ENCODE assay signal across 20 cellular contexts in the genomic region with DNA sequence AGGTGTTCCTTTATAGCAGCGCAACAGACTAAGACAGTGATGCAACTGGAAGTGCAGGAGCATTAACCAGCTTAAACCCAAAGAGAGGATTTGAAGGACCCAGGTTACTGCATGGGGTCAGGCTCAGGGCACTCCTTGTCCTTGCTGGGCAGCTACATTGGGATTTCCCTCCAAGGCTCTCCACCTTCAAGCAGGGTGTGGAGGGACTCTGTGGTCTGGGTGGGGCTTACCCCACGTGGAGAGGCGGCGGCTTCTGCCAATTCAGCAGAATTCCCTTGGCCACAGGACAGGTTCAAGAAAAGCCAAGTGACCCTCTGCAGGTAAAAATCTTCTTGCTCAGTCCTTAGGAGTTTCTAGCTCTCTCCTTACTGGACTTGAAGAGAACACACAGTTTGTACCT. TPM values are rescaled to one million over a fixed set of nuclear protein-coding genes. Genes with fewer than 3 reads are reported as not detected.
A peak's percentile ranks its signal among the peaks of the same experiment; 100 is the strongest.
DNase-seq lines count a peak whose midpoint lies in the region; ATAC-seq, FAIRE-seq and TF ChIP-seq lines count a peak whose summit lies in the region.
"Had no signal": no experiment of that assay in that cellular context is flagged by ENCODE, and none has a peak within 500 bp of the region (broad histone marks: within the 10 kb centered on the region; RNA-seq: fewer than 3 reads in every experiment).

No MANE protein-coding gene starts in this region.

- H3K4me1 Mint-ChIP-seq in activated CD8-positive, alpha-beta memory T cell treated with anti-CD3 and anti-CD28 coated beads, Interleukin-2, amount 10 ng/mL, durations not matched to agents 7 days and 5 days = peaks cover 63% of the 10 kb centered on the region
- peaks cover 11% of the 10 kb centered on the region for H3K4me1 Mint-ChIP-seq in neural crest cell
- peaks cover 41% of the 10 kb centered on the region for H3K4me1 Mint-ChIP-seq in activated T-helper 2 cell treated with anti-CD3 and anti-CD28 coated beads, Interferon-gamma antibody, Interleukin-2, Interleukin-4, amounts not matched to agents 10 μg/mL and 5 μg/mL and 100 μg/mL, durations not matched to agents 14 hours and 24 hours and 36 hours (ENCODE audit: low read depth)

- H3K27me3 ChIP-seq in K562 (ENCODE audit: control insufficient read depth in 2 of 2, insufficient read depth in 2 of 2, low read length in 2 of 2) (no peaks in the 10 kb centered on the region), mammary epithelial cell (ENCODE audit: insufficient read depth, low read length) (no peaks in the 10 kb centered on the region)
- H3K27me3 ChIP-seq: BE2C had no signal

- H3K36me3 Mint-ChIP-seq in activated CD8-positive, alpha-beta memory T cell treated with anti-CD3 and anti-CD28 coated beads, Interleukin-2, amount 10 ng/mL, durations not matched to agents 7 days and 5 days = peaks cover 63% of the 10 kb centered on the region
- H3K36me3 Mint-ChIP-seq in neural crest cell (ENCODE audit: low read depth) = peaks cover 20% of the 10 kb centered on the region
- peaks cover 83% of the 10 kb centered on the region for H3K36me3 Mint-ChIP-seq in activated T-helper 2 cell treated with anti-CD3 and anti-CD28 coated beads, Interferon-gamma antibody, Interleukin-2, Interleukin-4, amounts not matched to agents 10 μg/mL and 5 μg/mL and 100 μg/mL, durations not matched to agents 14 hours and 24 hours and 36 hours (ENCODE audit: low read depth)

- intact Hi-C loops in K562 (cut with micrococcal nuclease) = no loop called here
- intact Hi-C loops in activated T-helper 2 cell treated with anti-CD3 and anti-CD28 coated beads, Interferon-gamma antibody, Interleukin-2, Interleukin-4, amounts not matched to agents 10 μg/mL and 5 μg/mL and 100 μg/mL, durations not matched to agents 14 hours and 24 hours and 36 hours (cut with micrococcal nuclease) = no loop called here
- intact Hi-C loops in mammary epithelial cell (cut with micrococcal nuclease) = no loop called here

- TF ChIP-seq POLR2A in K562 (conservative IDR thresholded peaks at IDR 0.05) = no peak

- no peak overlapping the region for H3K9ac ChIP-seq in K562 (ENCODE audit: insufficient read depth in 1 of 2, low read depth in 2 of 2, low read length in 2 of 2)
- H3K9ac ChIP-seq in mammary epithelial cell (ENCODE audit: insufficient read depth, low read length) = no peak overlapping the region

- TF ChIP-seq EP300 in K562 (IDR thresholded peaks at IDR 0.05; ENCODE audit: low read length) = no peak

- peaks cover 7% of the 10 kb centered on the region for H3K9me3 Mint-ChIP-seq in activated CD8-positive, alpha-beta memory T cell treated with anti-CD3 and anti-CD28 coated beads, Interleukin-2, amount 10 ng/mL, durations not matched to agents 7 days and 5 days (ENCODE audit: low read depth)
- H3K9me3 Mint-ChIP-seq in neural crest cell = no peaks in the 10 kb centered on the region
- peaks cover 6% of the 10 kb centered on the region for H3K9me3 Mint-ChIP-seq in activated T-helper 2 cell treated with anti-CD3 and anti-CD28 coated beads, Interferon-gamma antibody, Interleukin-2, Interleukin-4, amounts not matched to agents 10 μg/mL and 5 μg/mL and 100 μg/mL, durations not matched to agents 14 hours and 24 hours and 36 hours
- H3K9me3 Mint-ChIP-seq: H9 had no signal

- H3K4me3 Mint-ChIP-seq in activated CD8-positive, alpha-beta memory T cell treated with anti-CD3 and anti-CD28 coated beads, Interleukin-2, amount 10 ng/mL, durations not matched to agents 7 days and 5 days = no peak overlapping the region
- no peak overlapping the region for H3K4me3 Mint-ChIP-seq in neural crest cell
- H3K4me3 Mint-ChIP-seq in activated T-helper 2 cell treated with anti-CD3 and anti-CD28 coated beads, Interferon-gamma antibody, Interleukin-2, Interleukin-4, amounts not matched to agents 10 μg/mL and 5 μg/mL and 100 μg/mL, durations not matched to agents 14 hours and 24 hours and 36 hours (ENCODE audit: low read depth) = no peak overlapping the region
- H3K4me3 Mint-ChIP-seq: H9 had no signal

- H3K9me3 ChIP-seq in K562 (replicated peaks; ENCODE audit: control insufficient read depth, insufficient read depth, low read depth, low read length) (no peaks in the 10 kb centered on the region), mammary epithelial cell (replicated peaks; ENCODE audit: insufficient read depth, low read length) (no peaks in the 10 kb centered on the region)
- H3K9me3 ChIP-seq: BE2C had no signal

- H3K4me2 ChIP-seq in K562 (ENCODE audit: insufficient read depth, low read length) (no peak overlapping the region), mammary epithelial cell (ENCODE audit: insufficient read depth, low read depth, low read length) (no peak overlapping the region)

- no peak overlapping the region for H2AFZ ChIP-seq in K562 (ENCODE audit: low read depth, low read length)
- no peak overlapping the region for H2AFZ ChIP-seq in mammary epithelial cell (ENCODE audit: low read depth, low read length)

- H3K4me3 ChIP-seq in K562 (no peak overlapping the region), mammary epithelial cell (replicated peaks in 1 of 3; ENCODE audit: insufficient read depth in 1 of 3, low read depth in 2 of 3, low read length in 3 of 3) (no peak overlapping the region)

- H3K36me3 ChIP-seq in K562 (ENCODE audit: control insufficient read depth, insufficient read depth, low read length) = peaks cover 86% of the 10 kb centered on the region
- H3K36me3 ChIP-seq in mammary epithelial cell (ENCODE audit: insufficient read depth, low read length) = peaks cover 9% of the 10 kb centered on the region

- peak overlapping the region; percentile 8 for H3K27ac Mint-ChIP-seq in activated CD8-positive, alpha-beta memory T cell treated with anti-CD3 and anti-CD28 coated beads, Interleukin-2, amount 10 ng/mL, durations not matched to agents 7 days and 5 days
- H3K27ac Mint-ChIP-seq in neural crest cell (ENCODE audit: unreplicated experiment) = peak overlapping the region; percentile 76
- H3K27ac Mint-ChIP-seq in activated T-helper 2 cell treated with anti-CD3 and anti-CD28 coated beads, Interferon-gamma antibody, Interleukin-2, Interleukin-4, amounts not matched to agents 10 μg/mL and 5 μg/mL and 100 μg/mL, durations not matched to agents 14 hours and 24 hours and 36 hours = no peak overlapping the region
- H3K27ac Mint-ChIP-seq: H9 had no signal

- CTCF ChIA-PET in activated CD8-positive, alpha-beta memory T cell treated with anti-CD3 and anti-CD28 coated beads, Interleukin-2, amount 10 ng/mL, durations not matched to agents 7 days and 5 days (lab: Charles Lee) = interaction anchor here (0.8 kb wide), 1 partner anchor 10 kb away, joined by 3 read pairs; no protein-coding TSS in a partner anchor
- CTCF ChIA-PET in RWPE1 (lab: Yijun Ruan, JAX) = no interaction called here
- CTCF ChIA-PET in K562 (lab: Yijun Ruan, JAX; ENCODE audit: low intra/inter-chr PET ratio) = no interaction called here
- CTCF ChIA-PET in mammary epithelial cell (lab: Charles Lee; ENCODE audit: low non-redundant PET) = no interaction called here

- POLR2A ChIA-PET in RWPE1 (lab: Yijun Ruan, JAX; ENCODE audit: low non-redundant PET) (no interaction called here), K562 (lab: Yijun Ruan, JAX) (no interaction called here)

- H3K4me1 ChIP-seq in K562 (replicated peaks in 1 of 2; ENCODE audit: control insufficient read depth in 2 of 2, insufficient read depth in 2 of 2, low read length in 2 of 2) = peaks cover 0 to 3% of the 10 kb centered on the region in 2 experiments; a peak in 1 of 5 replicates
- H3K4me1 ChIP-seq in mammary epithelial cell (ENCODE audit: insufficient read depth, low read length) = peaks cover 11% of the 10 kb centered on the region

- H3K79me2 ChIP-seq in K562 (ENCODE audit: control insufficient read depth, insufficient read depth, low read length) (peaks cover 75% of the 10 kb centered on the region), mammary epithelial cell (ENCODE audit: insufficient read depth, low read length) (peaks cover 95% of the 10 kb centered on the region)

- 77% methylated on average over 4 of the region's 4 CpGs for WGBS in K562 (ENCODE audit: insufficient coverage, low coverage, missing lambda C conversion rate)
- WGBS in mammary epithelial cell (ENCODE audit: low coverage, missing lambda C conversion rate) = 88% methylated on average over 3 of the region's 4 CpGs

- TF ChIP-seq CTCF in RWPE1 (conservative IDR thresholded peaks at IDR 0.05; ENCODE audit: low read depth) (no peak), K562 (IDR thresholded peaks at IDR 0.05 in 2 of 3, conservative IDR thresholded peaks at IDR 0.05 in 1 of 3; ENCODE audit: insufficient read depth in 2 of 3, low read depth in 1 of 3, low read length in 3 of 3) (no peak), neural crest cell (conservative IDR thresholded peaks at IDR 0.05) (no peak), mammary epithelial cell (conservative IDR thresholded peaks at IDR 0.05 in 1 of 2, IDR thresholded peaks at IDR 0.05 in 1 of 2; ENCODE audit: extremely low read depth in 1 of 2, insufficient read depth in 1 of 2, low read depth in 1 of 2, low read length in 2 of 2) (no peak)

- no peak for FAIRE-seq in K562 (lab: Jason Lieb, UNC)
- FAIRE-seq: RCC 7860 had no signal

- H3K27me3 Mint-ChIP-seq in activated CD8-positive, alpha-beta memory T cell treated with anti-CD3 and anti-CD28 coated beads, Interleukin-2, amount 10 ng/mL, durations not matched to agents 7 days and 5 days = no peaks in the 10 kb centered on the region
- no peaks in the 10 kb centered on the region for H3K27me3 Mint-ChIP-seq in neural crest cell (ENCODE audit: low read depth)
- no peaks in the 10 kb centered on the region for H3K27me3 Mint-ChIP-seq in activated T-helper 2 cell treated with anti-CD3 and anti-CD28 coated beads, Interferon-gamma antibody, Interleukin-2, Interleukin-4, amounts not matched to agents 10 μg/mL and 5 μg/mL and 100 μg/mL, durations not matched to agents 14 hours and 24 hours and 36 hours (ENCODE audit: low read depth)
- H3K27me3 Mint-ChIP-seq: CD4-positive, CD25-positive, alpha-beta regulatory T cell had no signal

- dilution Hi-C loops in mammary epithelial cell (cut with HindIII; ENCODE audit: low sequenced_read_pairs) = no loop called here

- no peak for ATAC-seq in activated CD8-positive, alpha-beta memory T cell treated with anti-CD3 and anti-CD28 coated beads, Interleukin-2, amount 10 ng/mL, durations not matched to agents 7 days and 5 days
- ATAC-seq in K562 = peak; percentile 46; the same call in 2 of the 3 replicates
- ATAC-seq: Right ventricle myocardium inferior had no signal

- no peak for TF ChIP-seq RAD21 in K562 (CRISPR knock-in tag; conservative IDR thresholded peaks at IDR 0.05 in 1 of 2, IDR thresholded peaks at IDR 0.05 in 1 of 2)

- BruUV-seq in K562 (replicated peaks; lab: Mats Ljungman, UMichigan) (no TSS peak), mammary epithelial cell (replicated peaks; lab: Mats Ljungman, UMichigan) (no TSS peak)

- H3K9me1 ChIP-seq in K562 (ENCODE audit: control insufficient read depth, insufficient read depth, low read length) = no peaks in the 10 kb centered on the region

- peaks cover 4% of the 10 kb centered on the region; the same call in 1 of the 2 replicates for H4K20me1 ChIP-seq in K562 (replicated peaks; ENCODE audit: control insufficient read depth, insufficient read depth, low read length)
- no peaks in the 10 kb centered on the region for H4K20me1 ChIP-seq in mammary epithelial cell (ENCODE audit: insufficient read depth, low read length)

- in situ Hi-C loops in K562 (cut with MboI) (no loop called here), mammary epithelial cell (cut with MboI; ENCODE audit: low sequenced_read_pairs in 2 of 2) (no loop called here)

- peak overlapping the region; percentile 15; the same call in 1 of the 2 replicates for H3K27ac ChIP-seq in RWPE1
- no peak overlapping the region for H3K27ac ChIP-seq in K562 (ENCODE audit: extremely low read depth, low read depth, low read length)
- no peak overlapping the region for H3K27ac ChIP-seq in mammary epithelial cell (ENCODE audit: insufficient read depth, low read depth, low read length)

- no peak for DNase-seq in activated CD8-positive, alpha-beta memory T cell treated with anti-CD3 and anti-CD28 coated beads, Interleukin-2, amount 10 ng/mL, durations not matched to agents 7 days and 5 days
- no peak for DNase-seq in activated CD8-positive, alpha-beta memory T cell treated with anti-CD3 and anti-CD28 coated beads for 24 hours
- DNase-seq in RWPE1 (ENCODE audit: low spot score) (no peak), K562 (ENCODE audit: extremely low read depth in 1 of 4, low spot score in 3 of 4) (no peak), neural crest cell (ENCODE audit: low read depth, low spot score) (no peak), DMS153 treated with DMSO at 0.1 percent for 48 hours (lab: John Stamatoyannopoulos, UW; ENCODE audit: unreplicated experiment) (no peak), mammary epithelial cell (no peak)
- DNase-seq in activated T-helper 2 cell treated with anti-CD3 and anti-CD28 coated beads, Interferon-gamma antibody, Interleukin-2, Interleukin-4, amounts not matched to agents 10 μg/mL and 5 μg/mL and 100 μg/mL, durations not matched to agents 14 hours and 24 hours and 36 hours (ENCODE audit: low spot score) = no peak
- DNase-seq: BE2C; CD4-positive, CD25-positive, alpha-beta regulatory T cell; DMS79; H9; KBM-7; NCI-H1694 treated with DMSO at 0.1 percent for 48 hours; NCI-H2081 treated with DMSO at 0.1 percent for 48 hours; NCI-H2171 treated with DMSO at 0.1 percent for 48 hours; NCI-H526; OCI-M1 had no signal

RNA-seq across cellular contexts. Expression of a gene that starts 6.5 kb away (rescaled TPM):
- 10 to 100 TPM; 49.1 to 50.4 TPM for total RNA-seq in activated CD8-positive, alpha-beta memory T cell treated with anti-CD3 and anti-CD28 coated beads, Interleukin-2, amount 10 ng/mL, durations not matched to agents 7 days and 5 days
- total RNA-seq in K562 (2011; cell fraction: chromatin; rRNA removed; ENCODE audit: low replicate concordance) = 24.0 and 28.8 TPM in 2 replicates
- total RNA-seq in K562 (2011; cell fraction: nucleolus; rRNA removed) = 15.3 and 16.3 TPM in 2 replicates
- 18.6 and 20.9 TPM in 2 replicates for total RNA-seq in K562 (2011; cell fraction: nucleoplasm; rRNA removed)
- 41.9 and 58.6 TPM in 2 replicates for total RNA-seq in K562 (2014; rRNA removed)
- total RNA-seq in K562 (2014; rRNA removed; fragmentation: Illumina TruSeq; extraction: Trizol) = 43.4 and 46.4 TPM in 2 replicates
- total RNA-seq in K562 (2015; rRNA removed; fragmentation: Illumina TruSeq; extraction: Trizol) = 49.7 and 49.8 TPM in 2 replicates
- 66.6 and 66.7 TPM in 2 replicates for total RNA-seq in K562 (2021)
- 20.4 and 21.4 TPM in 2 replicates for polyA plus RNA-seq in K562 (2011; rRNA removed)
- 14.2 and 16.4 TPM in 2 replicates for polyA plus RNA-seq in K562 (2011; cell fraction: cytosol; rRNA removed)
- polyA plus RNA-seq in K562 (2011; cell fraction: nucleus; rRNA removed) = 18.5 and 23.6 TPM in 2 replicates
- 20.2 and 31.0 TPM in 2 replicates for polyA plus RNA-seq in K562 (2012)
- 48.4 and 49.4 TPM in 2 replicates for polyA plus RNA-seq in K562 (2014; fragmentation: Illumina TruSeq; extraction: Trizol)
- polyA plus RNA-seq in K562 (2014; fragmentation: Nextera tagmentation; extraction: Ambion mirVana) = 1 to 10 TPM; 6.8 to 8.0 TPM
- polyA plus RNA-seq in K562 (2014; rRNA removed) = 31.3 and 33.1 TPM in 2 replicates
- polyA minus RNA-seq in K562 (2011; rRNA and poly(A)+ RNA removed) = 32.2 and 37.5 TPM in 2 replicates
- 30.1 and 30.8 TPM in 2 replicates for polyA minus RNA-seq in K562 (2011; cell fraction: cytosol; rRNA and poly(A)+ RNA removed)
- polyA minus RNA-seq in K562 (2011; cell fraction: nucleus; rRNA and poly(A)+ RNA removed) = 8.1 and 12.1 TPM in 2 replicates
- total RNA-seq in neural crest cell = 68.8 and 70.4 TPM in 2 replicates
- total RNA-seq in activated T-helper 2 cell treated with anti-CD3 and anti-CD28 coated beads, Interferon-gamma antibody, Interleukin-2, Interleukin-4, amounts not matched to agents 10 μg/mL and 5 μg/mL and 100 μg/mL, durations not matched to agents 14 hours and 24 hours and 36 hours = 63.5 and 66.2 TPM in 2 replicates
- 10 to 100 TPM; 26.7 to 36.6 TPM for total RNA-seq in mammary epithelial cell
- 21.4 TPM for polyA plus RNA-seq in mammary epithelial cell
- polyA minus RNA-seq in mammary epithelial cell = 41.7 TPM

RNA-seq across cellular contexts. Expression of a gene that starts 6.6 kb away (rescaled TPM):
- under 1 TPM; 0.21 to 0.47 TPM for total RNA-seq in activated CD8-positive, alpha-beta memory T cell treated with anti-CD3 and anti-CD28 coated beads, Interleukin-2, amount 10 ng/mL, durations not matched to agents 7 days and 5 days
- total RNA-seq in K562 (2011; cell fraction: chromatin; rRNA removed; ENCODE audit: low replicate concordance) = 0.56 and 0.69 TPM in 2 replicates
- total RNA-seq in K562 (2011; cell fraction: nucleolus; rRNA removed) = 0.17 and 0.39 TPM in 2 replicates
- total RNA-seq in K562 (2011; cell fraction: nucleoplasm; rRNA removed) = 0.29 and 0.61 TPM in 2 replicates
- 0.20 TPM in 1 of 2 replicates, not detected in the other for total RNA-seq in K562 (2014; rRNA removed)
- 0.19 and 0.22 TPM in 2 replicates for total RNA-seq in K562 (2014; rRNA removed; fragmentation: Illumina TruSeq; extraction: Trizol)
- total RNA-seq in K562 (2015; rRNA removed; fragmentation: Illumina TruSeq; extraction: Trizol) = 0.18 and 0.23 TPM in 2 replicates
- total RNA-seq in K562 (2021) = 0.22 and 0.55 TPM in 2 replicates
- polyA plus RNA-seq in K562 (2011; rRNA removed) = 0.20 and 0.30 TPM in 2 replicates
- 0.34 TPM in 2 replicates for polyA plus RNA-seq in K562 (2011; cell fraction: cytosol; rRNA removed)
- polyA plus RNA-seq in K562 (2011; cell fraction: nucleus; rRNA removed) = 0.18 and 0.38 TPM in 2 replicates
- polyA plus RNA-seq in K562 (2012) = 0.18 and 0.21 TPM in 2 replicates
- 0.12 TPM in 1 of 2 replicates, not detected in the other for polyA plus RNA-seq in K562 (2014; fragmentation: Illumina TruSeq; extraction: Trizol)
- under 1 TPM in 1 of 2 experiments, not detected in 1; 0.04 TPM for polyA plus RNA-seq in K562 (2014; fragmentation: Nextera tagmentation; extraction: Ambion mirVana)
- 0.53 and 0.57 TPM in 2 replicates for polyA plus RNA-seq in K562 (2014; rRNA removed)
- polyA minus RNA-seq in K562 (2011; rRNA and poly(A)+ RNA removed) = 0.11 and 0.12 TPM in 2 replicates
- not detected in 2 replicates for polyA minus RNA-seq in K562 (2011; cell fraction: cytosol; rRNA and poly(A)+ RNA removed)
- 0.22 and 0.27 TPM in 2 replicates for polyA minus RNA-seq in K562 (2011; cell fraction: nucleus; rRNA and poly(A)+ RNA removed)
- total RNA-seq in neural crest cell = 2.3 and 2.5 TPM in 2 replicates
- total RNA-seq in activated T-helper 2 cell treated with anti-CD3 and anti-CD28 coated beads, Interferon-gamma antibody, Interleukin-2, Interleukin-4, amounts not matched to agents 10 μg/mL and 5 μg/mL and 100 μg/mL, durations not matched to agents 14 hours and 24 hours and 36 hours = 0.97 and 1.1 TPM in 2 replicates
- 1 to 10 TPM; 4.0 to 4.2 TPM for total RNA-seq in mammary epithelial cell
- 3.0 TPM for polyA plus RNA-seq in mammary epithelial cell
- polyA minus RNA-seq in mammary epithelial cell = 1.4 TPM
- total RNA-seq: Right ventricle myocardium inferior had no signal

RNA-seq across cellular contexts. Expression of a gene that starts 53.0 kb away (rescaled TPM):
- total RNA-seq in activated CD8-positive, alpha-beta memory T cell treated with anti-CD3 and anti-CD28 coated beads, Interleukin-2, amount 10 ng/mL, durations not matched to agents 7 days and 5 days = 10 to 100 TPM; 95.3 to 99.6 TPM
- 130 and 265 TPM in 2 replicates for total RNA-seq in K562 (2011; cell fraction: chromatin; rRNA removed; ENCODE audit: low replicate concordance)
- 121 and 125 TPM in 2 replicates for total RNA-seq in K562 (2011; cell fraction: nucleolus; rRNA removed)
- total RNA-seq in K562 (2011; cell fraction: nucleoplasm; rRNA removed) = 113 and 116 TPM in 2 replicates
- total RNA-seq in K562 (2014; rRNA removed) = 95.1 and 117 TPM in 2 replicates
- 57.2 and 71.2 TPM in 2 replicates for total RNA-seq in K562 (2014; rRNA removed; fragmentation: Illumina TruSeq; extraction: Trizol)
- 46.8 and 47.5 TPM in 2 replicates for total RNA-seq in K562 (2015; rRNA removed; fragmentation: Illumina TruSeq; extraction: Trizol)
- total RNA-seq in K562 (2021) = 162 TPM in 2 replicates
- 135 and 158 TPM in 2 replicates for polyA plus RNA-seq in K562 (2011; rRNA removed)
- polyA plus RNA-seq in K562 (2011; cell fraction: cytosol; rRNA removed) = 118 and 126 TPM in 2 replicates
- 116 TPM in 2 replicates for polyA plus RNA-seq in K562 (2011; cell fraction: nucleus; rRNA removed)
- polyA plus RNA-seq in K562 (2012) = 82.1 and 83.5 TPM in 2 replicates
- 80.6 and 84.8 TPM in 2 replicates for polyA plus RNA-seq in K562 (2014; fragmentation: Illumina TruSeq; extraction: Trizol)
- 1 to 10 TPM; 5.6 to 8.9 TPM for polyA plus RNA-seq in K562 (2014; fragmentation: Nextera tagmentation; extraction: Ambion mirVana)
- 76.5 and 103 TPM in 2 replicates for polyA plus RNA-seq in K562 (2014; rRNA removed)
- polyA minus RNA-seq in K562 (2011; rRNA and poly(A)+ RNA removed) = 203 and 232 TPM in 2 replicates
- polyA minus RNA-seq in K562 (2011; cell fraction: cytosol; rRNA and poly(A)+ RNA removed) = 63.0 and 91.6 TPM in 2 replicates
- 27.7 and 39.5 TPM in 2 replicates for polyA minus RNA-seq in K562 (2011; cell fraction: nucleus; rRNA and poly(A)+ RNA removed)
- 59.3 and 67.3 TPM in 2 replicates for total RNA-seq in neural crest cell
- total RNA-seq in activated T-helper 2 cell treated with anti-CD3 and anti-CD28 coated beads, Interferon-gamma antibody, Interleukin-2, Interleukin-4, amounts not matched to agents 10 μg/mL and 5 μg/mL and 100 μg/mL, durations not matched to agents 14 hours and 24 hours and 36 hours = 124 and 136 TPM in 2 replicates
- 100 to 1,000 TPM in 1 of 2 donors, 10 to 100 TPM in 1; 51.5 to 152 TPM for total RNA-seq in mammary epithelial cell
- 217 TPM for polyA plus RNA-seq in mammary epithelial cell
- polyA minus RNA-seq in mammary epithelial cell = 129 TPM
